In genomic region chr3:4494807-4495200, GRCh38 we compare ENCODE assay signal across 8 cellular contexts. TPM values are rescaled to one million over a fixed set of nuclear protein-coding genes. Genes with fewer than 3 reads are reported as not detected.
A peak's percentile ranks its signal among the peaks of the same experiment; 100 is the strongest.
DNase-seq lines count a peak whose midpoint lies in the region; ATAC-seq and TF ChIP-seq lines count a peak whose summit lies in the region.

No MANE protein-coding gene starts in this region.

- intact Hi-C loops in colonic mucosa (cut with DNase I), result no loop called here
- intact Hi-C loops in body of pancreas (cut with DNase I), result no loop called here

- no peak for DNase-seq in colonic mucosa
- DNase-seq in DMS53 (lab: John Stamatoyannopoulos, UW), result no peak
- DNase-seq in body of pancreas, result no peak
- no peak for DNase-seq in RKO (ENCODE audit: low spot score)

- peak; percentile 22 for ATAC-seq in GM19043 (IDR thresholded peaks at IDR 0.05; ENCODE audit: low read depth, unreplicated experiment)
- ATAC-seq in HG03520 (IDR thresholded peaks at IDR 0.05; ENCODE audit: unreplicated experiment), result peak; percentile 22
- no peak for ATAC-seq in HG02870 (IDR thresholded peaks at IDR 0.05; ENCODE audit: unreplicated experiment)
- no peak for ATAC-seq in body of pancreas

- no peak for TF ChIP-seq POLR2A in body of pancreas (IDR thresholded peaks at IDR 0.05)

- WGBS in body of pancreas, 2 donors, result 32 to 48% methylated on average over 3 of the region's 3 CpGs

- peak overlapping the region; percentile 61 for H3K4me3 ChIP-seq in colonic mucosa
- H3K4me3 ChIP-seq in skeletal muscle tissue (ENCODE audit: low read length in 3 of 3), result peak overlapping the region in 2 of 3 donors; percentile 81 to 86
- H3K4me3 ChIP-seq in body of pancreas, result no peak overlapping the region

- H3K27ac ChIP-seq in colonic mucosa, result peak overlapping the region; percentile 63
- no peak overlapping the region for H3K27ac ChIP-seq in skeletal muscle tissue (ENCODE audit: low read depth, low read length)
- H3K27ac ChIP-seq in body of pancreas, result no peak overlapping the region

- H3K27me3 ChIP-seq in colonic mucosa (no peaks in the 10 kb centered on the region), skeletal muscle tissue (ENCODE audit: control insufficient read depth in 3 of 3, insufficient read depth in 3 of 3, low read length in 3 of 3) (no peaks in the 10 kb centered on the region), body of pancreas (no peaks in the 10 kb centered on the region)

- H3K9me3 ChIP-seq in colonic mucosa, result no peaks in the 10 kb centered on the region
- H3K9me3 ChIP-seq in skeletal muscle tissue (ENCODE audit: control insufficient read depth in 3 of 3, low read length in 3 of 3), result no peaks in the 10 kb centered on the region
- no peaks in the 10 kb centered on the region for H3K9me3 ChIP-seq in body of pancreas

- no peaks in the 10 kb centered on the region for H3K36me3 ChIP-seq in colonic mucosa
- no peaks in the 10 kb centered on the region for H3K36me3 ChIP-seq in skeletal muscle tissue (ENCODE audit: control insufficient read depth in 3 of 3, insufficient read depth in 3 of 3, low read length in 3 of 3)
- H3K36me3 ChIP-seq in body of pancreas (replicated peaks in 1 of 2; ENCODE audit: insufficient read depth in 1 of 2, low read depth in 2 of 2), result no peaks in the 10 kb centered on the region

- H3K9ac ChIP-seq in colonic mucosa (ENCODE audit: low read depth in 2 of 2, low read length in 2 of 2), result no peak overlapping the region
- peak overlapping the region in 1 of 3 donors; percentile 83 for H3K9ac ChIP-seq in skeletal muscle tissue (ENCODE audit: low read depth in 1 of 3, low read length in 3 of 3)

- H3K4me1 ChIP-seq in colonic mucosa (peaks cover 9% of the 10 kb centered on the region), skeletal muscle tissue (ENCODE audit: control insufficient read depth in 3 of 3, insufficient read depth in 3 of 3, low read length in 3 of 3) (peaks cover 10 to 20% (median 14%) of the 10 kb centered on the region in 3 donors), body of pancreas (peaks cover 24% of the 10 kb centered on the region)

- TF ChIP-seq CTCF in colonic mucosa (IDR thresholded peaks at IDR 0.05) (no peak), body of pancreas (IDR thresholded peaks at IDR 0.05) (no peak)

RNA-seq across cellular contexts. Expression of gene ITPR1, which starts 1.7 kb away (rescaled TPM):
- total RNA-seq in colonic mucosa, result 10 to 100 TPM in 1 of 2 donors, 1 to 10 TPM in 1; 7.0 to 18.2 TPM
- 55.8 TPM for total RNA-seq in skeletal muscle tissue
- 10 to 100 TPM; 29.3 to 29.8 TPM for total RNA-seq in body of pancreas

RNA-seq across cellular contexts. Expression of gene SUMF1, which starts 27.7 kb away (rescaled TPM):
- total RNA-seq in colonic mucosa (10 to 100 TPM; 37.6 to 43.9 TPM), skeletal muscle tissue (28.2 TPM), body of pancreas (10 to 100 TPM; 30.7 to 32.7 TPM)

Comparison
In these comparisons a context has a peak if more than half of its experiments do, and no peak if none do; other contexts are left out.
1. ATAC-seq: peak in GM19043 (single experiment) and HG03520 (single experiment); none in HG02870 (single experiment) and body of pancreas (single experiment).
2. H3K4me3 ChIP-seq: peak in colonic mucosa (single experiment) and skeletal muscle tissue (2 of 3); none in body of pancreas (0 of 2).